11 cellular contexts compared by ENCODE assay signal in the genomic region with DNA sequence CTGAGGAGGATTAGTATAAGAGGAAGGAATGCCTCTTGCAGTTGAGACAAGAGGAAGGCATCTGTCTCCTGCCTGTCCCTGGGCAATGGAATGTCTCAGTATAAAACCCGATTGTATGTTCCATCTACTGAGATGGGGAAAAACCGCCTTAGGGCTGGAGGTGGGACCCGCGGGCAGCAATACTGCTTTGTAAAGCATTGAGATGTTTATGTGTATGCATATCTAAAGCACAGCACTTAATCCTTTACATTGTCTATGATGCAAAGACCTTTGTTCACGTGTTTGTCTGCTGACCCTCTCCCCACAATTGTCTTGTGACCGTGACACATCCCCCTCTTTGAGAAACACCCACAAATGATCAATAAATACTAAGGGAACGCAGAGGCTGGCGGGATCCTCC. TPM values are rescaled to one million over a fixed set of nuclear protein-coding genes. Genes with fewer than 3 reads are reported as not detected.
DNase-seq lines count a peak whose midpoint lies in the region; ATAC-seq and TF ChIP-seq lines count a peak whose summit lies in the region.
"Not testable (repeated sequence)": the region's sequence is repeated elsewhere in the genome, so short reads cannot be mapped to it uniquely, and the experiment has no call there.
"Had no signal": no experiment of that assay in that cellular context is flagged by ENCODE, and none has a peak within 500 bp of the region (broad histone marks: within the 10 kb centered on the region; RNA-seq: fewer than 3 reads in every experiment).

No MANE protein-coding gene starts in this region.

- H3K27ac ChIP-seq in WERI-Rb-1 (peak overlapping the region; percentile 52), neural progenitor cell (peak overlapping the region; percentile 9)
- H3K27ac ChIP-seq in iPS-20b (ENCODE audit: low read length), result not testable (repeated sequence)

- not testable (repeated sequence) for ATAC-seq in activated T-helper 17 cell treated with anti-CD3 and anti-CD28 coated beads, Interleukin-2, amount 50 U/mL, for 72 hours (replicated peaks); activated naive CD8-positive, alpha-beta T cell treated with anti-CD3 and anti-CD28 coated beads, Interleukin-2, amount 10 ng/mL, durations not matched to agents 7 days and 5 days (ENCODE audit: low read depth)

- H3K36me3 ChIP-seq in HAP-1 (replicated peaks) (peaks cover 35% of the 10 kb centered on the region), WERI-Rb-1 (peaks cover 17% of the 10 kb centered on the region), iPS-20b (ENCODE audit: insufficient read depth, low read depth, low read length) (peaks cover 19% of the 10 kb centered on the region)
- H3K36me3 ChIP-seq in neural progenitor cell, result not testable (repeated sequence)

- H3K4me1 Mint-ChIP-seq in activated T-helper 17 cell treated with anti-CD3 and anti-CD28 coated beads, Interleukin-2, amount 50 U/mL, for 72 hours, result not testable (repeated sequence)
- peaks cover 17% of the 10 kb centered on the region for H3K4me1 Mint-ChIP-seq in activated naive CD8-positive, alpha-beta T cell treated with anti-CD3 and anti-CD28 coated beads, Interleukin-2, amount 10 ng/mL, durations not matched to agents 7 days and 5 days
- peaks cover 18% of the 10 kb centered on the region for H3K4me1 Mint-ChIP-seq in glutamatergic neuron (ENCODE audit: low read depth, unreplicated experiment)
- H3K4me1 Mint-ChIP-seq in neural progenitor cell, result peaks cover 25% of the 10 kb centered on the region

- H3K9me3 ChIP-seq in HAP-1; WERI-Rb-1 (ENCODE audit: severe bottlenecking); neural progenitor cell (ENCODE audit: low read depth): not testable (repeated sequence)
- H3K9me3 ChIP-seq in iPS-20b (ENCODE audit: insufficient read depth, low read depth, low read length), result peaks cover 11% of the 10 kb centered on the region; the same call in 1 of the 2 replicates

- H4K20me1 ChIP-seq in neural progenitor cell (ENCODE audit: low read depth), result peaks cover 41% of the 10 kb centered on the region

- H3K4me3 Mint-ChIP-seq in activated T-helper 17 cell treated with anti-CD3 and anti-CD28 coated beads, Interleukin-2, amount 50 U/mL, for 72 hours, result peak overlapping the region; percentile 37
- not testable (repeated sequence) for H3K4me3 Mint-ChIP-seq in activated naive CD8-positive, alpha-beta T cell treated with anti-CD3 and anti-CD28 coated beads, Interleukin-2, amount 10 ng/mL, durations not matched to agents 7 days and 5 days; neural progenitor cell
- H3K4me3 Mint-ChIP-seq in glutamatergic neuron (ENCODE audit: unreplicated experiment), result peak overlapping the region; percentile 87

- H3K4me2 ChIP-seq in neural progenitor cell, result peak overlapping the region; percentile 85

- peak overlapping the region; percentile 98 for H3K9ac ChIP-seq in iPS-20b (ENCODE audit: low read depth, low read length)
- not testable (repeated sequence) for H3K9ac ChIP-seq in neural progenitor cell

- POLR2A ChIA-PET in activated naive CD8-positive, alpha-beta T cell treated with anti-CD3 and anti-CD28 coated beads, Interleukin-2, amount 10 ng/mL, durations not matched to agents 7 days and 5 days (lab: Charles Lee), result not testable (repeated sequence)

- in situ Hi-C loops in HAP-1 (cut with MboI; ENCODE audit: low sequenced_read_pairs), result not testable (repeated sequence)

- H3F3A ChIP-seq in neural progenitor cell (ENCODE audit: low read depth), result peaks cover 44% of the 10 kb centered on the region

- not testable (repeated sequence) for H3K9me3 Mint-ChIP-seq in activated T-helper 17 cell treated with anti-CD3 and anti-CD28 coated beads, Interleukin-2, amount 50 U/mL, for 72 hours; activated naive CD8-positive, alpha-beta T cell treated with anti-CD3 and anti-CD28 coated beads, Interleukin-2, amount 10 ng/mL, durations not matched to agents 7 days and 5 days; glutamatergic neuron (ENCODE audit: unreplicated experiment); neural progenitor cell

- DNase-seq in HAP-1 (ENCODE audit: low spot score in 2 of 2), result peak; percentile 65 to 94
- not testable (repeated sequence) for DNase-seq in WERI-Rb-1; activated naive CD8-positive, alpha-beta T cell treated with anti-CD3 and anti-CD28 coated beads, Interleukin-2, amount 10 ng/mL, durations not matched to agents 7 days and 5 days; glutamatergic neuron; neural progenitor cell (ENCODE audit: low spot score)

- H3K4me3 ChIP-seq in HAP-1 (peak overlapping the region; percentile 22), iPS-20b (ENCODE audit: low read length) (peak overlapping the region; percentile 47; the same call in 1 of the 2 replicates), neural progenitor cell (peak overlapping the region; percentile 20)
- not testable (repeated sequence) for H3K4me3 ChIP-seq in WERI-Rb-1 (ENCODE audit: low read depth, low read length)

- H3K27me3 Mint-ChIP-seq in activated T-helper 17 cell treated with anti-CD3 and anti-CD28 coated beads, Interleukin-2, amount 50 U/mL, for 72 hours; activated naive CD8-positive, alpha-beta T cell treated with anti-CD3 and anti-CD28 coated beads, Interleukin-2, amount 10 ng/mL, durations not matched to agents 7 days and 5 days; glutamatergic neuron (ENCODE audit: unreplicated experiment); neural progenitor cell (ENCODE audit: insufficient read depth, low read depth): not testable (repeated sequence)

- H3K4me1 ChIP-seq in HAP-1 (peaks cover 35% of the 10 kb centered on the region), iPS-20b (ENCODE audit: insufficient read depth, low read length) (peaks cover 12% of the 10 kb centered on the region; the same call in 1 of the 2 replicates), neural progenitor cell (peaks cover 30% of the 10 kb centered on the region)

- peaks cover 43% of the 10 kb centered on the region for H3K36me3 Mint-ChIP-seq in activated T-helper 17 cell treated with anti-CD3 and anti-CD28 coated beads, Interleukin-2, amount 50 U/mL, for 72 hours (ENCODE audit: low read depth)
- not testable (repeated sequence) for H3K36me3 Mint-ChIP-seq in activated naive CD8-positive, alpha-beta T cell treated with anti-CD3 and anti-CD28 coated beads, Interleukin-2, amount 10 ng/mL, durations not matched to agents 7 days and 5 days; glutamatergic neuron (ENCODE audit: unreplicated experiment)
- peaks cover 19% of the 10 kb centered on the region for H3K36me3 Mint-ChIP-seq in neural progenitor cell

- TF ChIP-seq CTCF in WERI-Rb-1 (IDR thresholded peaks at IDR 0.05; ENCODE audit: low read depth, low read length); glutamatergic neuron (IDR thresholded peaks at IDR 0.05; ENCODE audit: partially characterized antibody, unreplicated experiment); neural progenitor cell (IDR thresholded peaks at IDR 0.05): not testable (repeated sequence)

- not testable (repeated sequence) for H3K27ac Mint-ChIP-seq in activated T-helper 17 cell treated with anti-CD3 and anti-CD28 coated beads, Interleukin-2, amount 50 U/mL, for 72 hours; neural progenitor cell
- H3K27ac Mint-ChIP-seq in activated naive CD8-positive, alpha-beta T cell treated with anti-CD3 and anti-CD28 coated beads, Interleukin-2, amount 10 ng/mL, durations not matched to agents 7 days and 5 days, result peak overlapping the region; percentile 30
- H3K27ac Mint-ChIP-seq in glutamatergic neuron (ENCODE audit: unreplicated experiment), result peak overlapping the region; percentile 90

- not testable (repeated sequence) for H2AFZ ChIP-seq in neural progenitor cell (replicated peaks)

- H3K27me3 ChIP-seq in HAP-1 (ENCODE audit: low read depth); WERI-Rb-1 (ENCODE audit: insufficient read depth, low read depth, severe bottlenecking); iPS-20b (ENCODE audit: insufficient read depth, low read length); neural progenitor cell: not testable (repeated sequence)

- H3K79me2 ChIP-seq in neural progenitor cell (ENCODE audit: low read depth), result peaks cover 56% of the 10 kb centered on the region

RNA-seq across cellular contexts. Expression of a gene that starts 3.1 kb away (rescaled TPM):
- total RNA-seq in activated T-helper 17 cell treated with anti-CD3 and anti-CD28 coated beads, Interleukin-2, amount 50 U/mL, for 72 hours, result 100 to 1,000 TPM in 1 of 2 donors, 10 to 100 TPM in 1; 57.7 to 147 TPM
- total RNA-seq in activated naive CD8-positive, alpha-beta T cell treated with anti-CD3 and anti-CD28 coated beads, Interleukin-2, amount 10 ng/mL, durations not matched to agents 7 days and 5 days, result 100 to 1,000 TPM in 1 of 2 experiments, 10 to 100 TPM in 1; 98.6 to 101 TPM
- total RNA-seq in glutamatergic neuron (ENCODE audit: unreplicated experiment) (98.6 TPM), neural progenitor cell (ENCODE audit: low replicate concordance) (89.0 and 96.1 TPM in 2 replicates)

RNA-seq across cellular contexts. Expression of a gene that starts 10.8 kb away (rescaled TPM):
- not detected for total RNA-seq in activated T-helper 17 cell treated with anti-CD3 and anti-CD28 coated beads, Interleukin-2, amount 50 U/mL, for 72 hours
- total RNA-seq in activated naive CD8-positive, alpha-beta T cell treated with anti-CD3 and anti-CD28 coated beads, Interleukin-2, amount 10 ng/mL, durations not matched to agents 7 days and 5 days, result not detected
- 38.4 TPM for total RNA-seq in glutamatergic neuron (ENCODE audit: unreplicated experiment)
- 0.15 and 1.7 TPM in 2 replicates for total RNA-seq in neural progenitor cell (ENCODE audit: low replicate concordance)
- total RNA-seq: CD4-positive, alpha-beta memory T cell; Daoy; RPMI7951; SJSA1 had no signal

RNA-seq across cellular contexts. Expression of a gene that starts 11.1 kb away (rescaled TPM):
- total RNA-seq in activated T-helper 17 cell treated with anti-CD3 and anti-CD28 coated beads, Interleukin-2, amount 50 U/mL, for 72 hours, result 100 to 1,000 TPM; 103 to 107 TPM
- 100 to 1,000 TPM; 201 to 211 TPM for total RNA-seq in activated naive CD8-positive, alpha-beta T cell treated with anti-CD3 and anti-CD28 coated beads, Interleukin-2, amount 10 ng/mL, durations not matched to agents 7 days and 5 days
- total RNA-seq in glutamatergic neuron (ENCODE audit: unreplicated experiment) (394 TPM), neural progenitor cell (ENCODE audit: low replicate concordance) (143 and 198 TPM in 2 replicates)

RNA-seq across cellular contexts. Expression of a gene that starts 25.3 kb away (rescaled TPM):
- 1 to 10 TPM in 1 of 2 donors, under 1 TPM in 1; 0.84 to 6.2 TPM for total RNA-seq in activated T-helper 17 cell treated with anti-CD3 and anti-CD28 coated beads, Interleukin-2, amount 50 U/mL, for 72 hours
- total RNA-seq in activated naive CD8-positive, alpha-beta T cell treated with anti-CD3 and anti-CD28 coated beads, Interleukin-2, amount 10 ng/mL, durations not matched to agents 7 days and 5 days, result under 1 TPM; 0.36 to 0.85 TPM
- 56.9 TPM for total RNA-seq in glutamatergic neuron (ENCODE audit: unreplicated experiment)
- total RNA-seq in neural progenitor cell (ENCODE audit: low replicate concordance), result 2.4 and 7.0 TPM in 2 replicates
- total RNA-seq: CD4-positive, alpha-beta memory T cell had no signal

RNA-seq across cellular contexts. Expression of a gene that starts 35.2 kb away (rescaled TPM):
- 100 to 1,000 TPM in 1 of 2 donors, 10 to 100 TPM in 1; 93.3 to 163 TPM for total RNA-seq in activated T-helper 17 cell treated with anti-CD3 and anti-CD28 coated beads, Interleukin-2, amount 50 U/mL, for 72 hours
- total RNA-seq in activated naive CD8-positive, alpha-beta T cell treated with anti-CD3 and anti-CD28 coated beads, Interleukin-2, amount 10 ng/mL, durations not matched to agents 7 days and 5 days, result 10 to 100 TPM; 87.3 to 97.1 TPM
- 130 TPM for total RNA-seq in glutamatergic neuron (ENCODE audit: unreplicated experiment)
- total RNA-seq in neural progenitor cell (ENCODE audit: low replicate concordance), result 26.4 and 82.2 TPM in 2 replicates

Comparison
In these comparisons a context has a peak if more than half of its experiments do, and no peak if none do; other contexts are left out.
1. RNA of a gene that starts 10.8 kb away (total RNA-seq): 38.4 TPM in glutamatergic neuron (single experiment); 0.15 to 1.7 TPM in neural progenitor cell, not detected in activated naive CD8-positive, alpha-beta T cell treated with anti-CD3 and anti-CD28 coated beads, Interleukin-2, amount 10 ng/mL, durations not matched to agents 7 days and 5 days and not detected in activated T-helper 17 cell treated with anti-CD3 and anti-CD28 coated beads, Interleukin-2, amount 50 U/mL, for 72 hours; every median in the first group is over 10 times any median in the second.